Comparison of ENCODE assay signal across 28 cellular contexts in genomic region chr14:28807518-28807917, GRCh38. TPM values are rescaled to one million over a fixed set of nuclear protein-coding genes. Genes with fewer than 3 reads are reported as not detected.
"Had no signal": no experiment of that assay in that cellular context is flagged by ENCODE, and none has a peak within 500 bp of the region (broad histone marks: within the 10 kb centered on the region; RNA-seq: fewer than 3 reads in every experiment).

No MANE protein-coding gene starts in this region.

- ATAC-seq: natural killer cell; right cardiac atrium; sciatic nerve; stimulated activated effector memory CD8-positive, alpha-beta T cell treated with anti-CD3 and anti-CD28 coated beads, Interleukin-12 subunit alpha, Interleukin-12 subunit beta, amount 100 ng/mL, for 72 hours had no signal

- H3K9me3 ChIP-seq: left ventricle myocardium inferior, neutrophil, tibial nerve, uterus had no signal

- FAIRE-seq: small intestine had no signal

- H3K4me1 ChIP-seq: left ventricle myocardium inferior, neural progenitor cell, parathyroid adenoma, spleen, tibial nerve, uterus had no signal

- H3K36me3 ChIP-seq: left ventricle myocardium inferior, neural progenitor cell, neutrophil, spleen, tibial nerve, uterus had no signal

- H3K4me2 ChIP-seq: hepatocyte, neural progenitor cell had no signal

- H3K27ac ChIP-seq: hepatocyte, left ventricle myocardium inferior, neural progenitor cell, neutrophil, parathyroid adenoma, spleen, tibial nerve, uterus had no signal

- H2AFZ ChIP-seq: hepatocyte, neural progenitor cell, parathyroid adenoma had no signal

- H3K27me3 ChIP-seq: hepatocyte, neural progenitor cell, neutrophil, spleen, tibial nerve, uterus had no signal

- H3K4me3 ChIP-seq: hepatocyte, left ventricle myocardium inferior, lung, neural progenitor cell, spleen, tibial nerve, uterus had no signal

- H3K79me2 ChIP-seq: hepatocyte, parathyroid adenoma had no signal

- DNase-seq: islet precursor cell; left ventricle myocardium inferior; mesendoderm; naive B cell; natural killer cell; nephron progenitor cell; occipital lobe; retina; right cardiac atrium; small intestine; spleen; stimulated activated CD4-positive, alpha-beta T cell treated with anti-CD3 and anti-CD28 coated beads, Interleukin-4, amount 100 ng/mL, for 24 hours; stimulated activated naive CD4-positive, alpha-beta T cell; substantia nigra; uterus had no signal

- H3K9ac ChIP-seq: neural progenitor cell, parathyroid adenoma had no signal

RNA-seq across cellular contexts. Expression of gene FOXG1, which starts 40.9 kb away (rescaled TPM):
- total RNA-seq: hepatocyte, left ventricle myocardium inferior, lower leg skin, mesothelial cell of epicardium, mononuclear cell, natural killer cell, osteocyte, right cardiac atrium, tibial nerve, ureter, uterus had no signal
